In the genomic region with DNA sequence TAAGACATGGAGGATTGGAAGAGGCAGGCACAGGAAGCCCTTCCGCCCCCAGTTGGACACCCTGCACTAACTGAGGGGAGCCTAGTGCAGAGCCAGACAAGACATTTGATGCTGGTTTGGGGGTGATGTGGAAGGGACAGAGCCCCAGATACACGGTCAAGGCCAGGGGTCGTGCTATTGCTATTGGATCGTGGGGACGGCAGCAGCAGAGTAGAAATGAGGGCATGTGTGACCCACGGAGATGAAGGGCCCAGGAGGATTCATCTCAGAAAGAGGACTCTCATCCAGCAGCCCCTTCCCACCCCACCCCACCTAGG, we compare ENCODE assay signal across 9 cellular contexts. TPM values are rescaled to one million over a fixed set of nuclear protein-coding genes. Genes with fewer than 3 reads are reported as not detected.
DNase-seq lines count a peak whose midpoint lies in the region; ATAC-seq and TF ChIP-seq lines count a peak whose summit lies in the region.
"Had no signal": no experiment of that assay in that cellular context is flagged by ENCODE, and none has a peak within 500 bp of the region (broad histone marks: within the 10 kb centered on the region; RNA-seq: fewer than 3 reads in every experiment).

No MANE protein-coding gene starts in this region.

- H3K27me3 ChIP-seq in mucosa of stomach (ENCODE audit: control insufficient read depth, insufficient read depth, low read length): no peaks in the 10 kb centered on the region
- no peaks in the 10 kb centered on the region for H3K27me3 ChIP-seq in tibial nerve

- H3K4me1 ChIP-seq in mucosa of stomach (ENCODE audit: control insufficient read depth, insufficient read depth, low read length): peaks cover 32% of the 10 kb centered on the region
- peaks cover 0 to 42% (median 28%) of the 10 kb centered on the region in 4 donors for H3K4me1 ChIP-seq in tibial nerve

- peaks cover 0 to 10% of the 10 kb centered on the region in 2 donors for H3K36me3 Mint-ChIP-seq in activated T-cell treated with anti-CD3 and anti-CD28 coated beads, Interleukin-2, amount 50 U/mL, for 72 hours (ENCODE audit: insufficient read depth in 2 of 2)

- H3K27ac ChIP-seq in caudate nucleus (ENCODE audit: low read depth, low read length) (peak overlapping the region; percentile 96), tibial nerve (peak overlapping the region; percentile 98 to 100 (median 100))

- no peaks in the 10 kb centered on the region for H3K9me3 Mint-ChIP-seq in activated T-cell treated with anti-CD3 and anti-CD28 coated beads, Interleukin-2, amount 50 U/mL, for 72 hours

- peaks cover 49% of the 10 kb centered on the region for H3K4me1 Mint-ChIP-seq in activated T-cell treated with anti-CD3 and anti-CD28 coated beads, Interleukin-2, amount 50 U/mL, for 72 hours (ENCODE audit: low read depth)

- H3K9me3 ChIP-seq in mucosa of stomach (ENCODE audit: control insufficient read depth, low read length) (no peaks in the 10 kb centered on the region), tibial nerve (no peaks in the 10 kb centered on the region)

- H3K9ac ChIP-seq in mucosa of stomach (ENCODE audit: low read length): peak overlapping the region; percentile 47

- 64 to 74% methylated on average over 6 of the region's 6 CpGs for WGBS in tibial nerve, 2 donors

- no peak overlapping the region for H3K4me3 ChIP-seq in mucosa of stomach (ENCODE audit: low read length)
- no peak overlapping the region for H3K4me3 ChIP-seq in tibial nerve

- H3K27ac Mint-ChIP-seq in activated T-cell treated with anti-CD3 and anti-CD28 coated beads, Interleukin-2, amount 50 U/mL, for 72 hours: peak overlapping the region; percentile 95

- H3K36me3 ChIP-seq in mucosa of stomach (ENCODE audit: control insufficient read depth, insufficient read depth, low read length) (peaks cover 8% of the 10 kb centered on the region), tibial nerve (peaks cover 0 to 17% (median 3%) of the 10 kb centered on the region in 3 donors)

- no peaks in the 10 kb centered on the region for H3K27me3 Mint-ChIP-seq in activated T-cell treated with anti-CD3 and anti-CD28 coated beads, Interleukin-2, amount 50 U/mL, for 72 hours (ENCODE audit: low read depth)

- peak overlapping the region; percentile 87 to 90 for H3K4me3 Mint-ChIP-seq in activated T-cell treated with anti-CD3 and anti-CD28 coated beads, Interleukin-2, amount 50 U/mL, for 72 hours

- DNase-seq in activated T-cell treated with anti-CD3 and anti-CD28 coated beads, Interleukin-2, amount 50 U/mL, for 72 hours: peak in 1 of 2 donors; percentile 25
- no peak for DNase-seq in activated T-cell treated with anti-CD3 and anti-CD28 coated beads, Interleukin-2, amount 50 U/mL, for 48 hours
- DNase-seq in caudate nucleus (lab: John Stamatoyannopoulos, UW) (no peak), tibial nerve (ENCODE audit: low spot score in 2 of 2) (no peak), left lobe of liver (ENCODE audit: low spot score) (no peak), SW 1271 (lab: John Stamatoyannopoulos, UW) (no peak), NCI-H1417 treated with DMSO at 0.1 percent for 48 hours (lab: John Stamatoyannopoulos, UW) (no peak)
- DNase-seq: NCI-H524 treated with DMSO at 0.1 percent for 48 hours had no signal

- TF ChIP-seq CTCF in tibial nerve (IDR thresholded peaks at IDR 0.05): no peak

- no peak for TF ChIP-seq EP300 in tibial nerve (IDR thresholded peaks at IDR 0.05)

- no peak for ATAC-seq in activated T-cell treated with anti-CD3 and anti-CD28 coated beads, Interleukin-2, amount 50 U/mL, for 72 hours (replicated peaks in 1 of 2)
- ATAC-seq in left lobe of liver: no peak

- TF ChIP-seq POLR2A in tibial nerve (IDR thresholded peaks at IDR 0.05): no peak

RNA-seq across cellular contexts. Expression of gene VAMP2, which starts 2.0 kb away (rescaled TPM):
- total RNA-seq in activated T-cell treated with anti-CD3 and anti-CD28 coated beads, Interleukin-2, amount 50 U/mL, for 72 hours: 10 to 100 TPM; 71.3 to 73.6 TPM
- total RNA-seq in tibial nerve (10 to 100 TPM; 48.0 to 72.1 (median 59.0) TPM), left lobe of liver (18.1 TPM)

RNA-seq across cellular contexts. Expression of gene TMEM107, which starts 11.4 kb away (rescaled TPM):
- total RNA-seq in activated T-cell treated with anti-CD3 and anti-CD28 coated beads, Interleukin-2, amount 50 U/mL, for 72 hours: 10 to 100 TPM; 45.1 to 50.8 TPM
- 10 to 100 TPM; 28.2 to 47.1 (median 38.2) TPM for total RNA-seq in tibial nerve
- total RNA-seq in left lobe of liver: 3.6 TPM

RNA-seq across cellular contexts. Expression of gene PER1, which starts 12.6 kb away (rescaled TPM):
- total RNA-seq in activated T-cell treated with anti-CD3 and anti-CD28 coated beads, Interleukin-2, amount 50 U/mL, for 72 hours: 10 to 100 TPM; 58.2 to 78.5 TPM
- total RNA-seq in tibial nerve (100 to 1,000 TPM; 157 to 328 (median 204) TPM), left lobe of liver (108 TPM)

RNA-seq across cellular contexts. Expression of gene BORCS6, which starts 25.2 kb away (rescaled TPM):
- 1 to 10 TPM; 9.6 TPM for total RNA-seq in activated T-cell treated with anti-CD3 and anti-CD28 coated beads, Interleukin-2, amount 50 U/mL, for 72 hours
- 10 to 100 TPM; 13.8 to 22.4 (median 19.4) TPM for total RNA-seq in tibial nerve
- 4.5 TPM for total RNA-seq in left lobe of liver

RNA-seq across cellular contexts. Expression of gene HES7, which starts 40.9 kb away (rescaled TPM):
- 1 to 10 TPM; 1.5 to 4.3 TPM for total RNA-seq in activated T-cell treated with anti-CD3 and anti-CD28 coated beads, Interleukin-2, amount 50 U/mL, for 72 hours
- total RNA-seq in tibial nerve (1 to 10 TPM in 1 of 4 donors, not detected in 3; 2.1 TPM), left lobe of liver (not detected)
